20 cellular contexts compared by ENCODE assay signal in the genomic region with DNA sequence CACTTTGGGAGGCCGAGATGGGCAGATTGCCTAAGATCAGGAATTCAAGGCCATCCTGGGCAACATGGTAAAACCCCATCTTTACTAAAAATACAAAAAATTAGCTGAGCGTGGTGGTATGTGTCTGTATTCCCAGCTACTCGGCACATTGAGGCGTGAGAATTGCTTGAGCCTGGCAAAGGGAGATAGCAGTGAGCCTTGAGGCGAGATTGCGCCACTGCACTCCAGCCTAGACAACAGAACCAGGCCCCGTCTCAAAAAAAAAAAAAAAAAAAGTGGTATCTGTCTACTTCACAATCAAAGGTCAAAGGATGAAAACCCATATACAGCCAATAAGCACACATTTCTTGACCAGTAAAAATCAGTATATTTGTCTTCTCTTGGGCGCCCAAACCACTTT.
"Had no signal": no experiment of that assay in that cellular context is flagged by ENCODE, and none has a peak within 500 bp of the region (broad histone marks: within the 10 kb centered on the region; RNA-seq: fewer than 3 reads in every experiment).

No MANE protein-coding gene starts in this region.

- FAIRE-seq: TTC549 had no signal

- H3K36me3 ChIP-seq: brain microvascular endothelial cell, cardiac muscle cell had no signal

- H3K27me3 ChIP-seq: brain microvascular endothelial cell, cardiac muscle cell had no signal

- H3K27me3 Mint-ChIP-seq: activated CD8-positive, alpha-beta T cell treated with anti-CD3 and anti-CD28 coated beads for 36 hours; activated naive CD4-positive, alpha-beta T cell treated with anti-CD3 and anti-CD28 coated beads, Interleukin-2, amount 10 ng/mL, durations not matched to agents 7 days and 5 days; activated naive CD8-positive, alpha-beta T cell treated with anti-CD3 and anti-CD28 coated beads for 36 hours; T-helper 17 cell had no signal

- H3K4me1 Mint-ChIP-seq: activated naive CD4-positive, alpha-beta T cell treated with anti-CD3 and anti-CD28 coated beads, Interleukin-2, amount 10 ng/mL, durations not matched to agents 7 days and 5 days; activated naive CD8-positive, alpha-beta T cell treated with anti-CD3 and anti-CD28 coated beads for 36 hours; T-helper 17 cell had no signal

- DNase-seq: activated CD4-positive, alpha-beta T cell treated with anti-CD3 and anti-CD28 coated beads for 4 hours; activated CD8-positive, alpha-beta memory T cell treated with anti-CD3 and anti-CD28 coated beads, Interleukin-2, amount 50 U/mL, for 4 hours; activated CD8-positive, alpha-beta T cell treated with anti-CD3 and anti-CD28 coated beads for 36 hours; activated gamma-delta T cell treated with Interleukin-2 at 50 U/mL for 16 hours; activated naive CD4-positive, alpha-beta T cell treated with anti-CD3 and anti-CD28 coated beads, Interleukin-2, amount 10 ng/mL, durations not matched to agents 7 days and 5 days; activated naive CD8-positive, alpha-beta T cell treated with anti-CD3 and anti-CD28 coated beads for 36 hours; activated T-cell treated with anti-CD3 and anti-CD28 coated beads, Interleukin-2, amount 50 U/mL, for 72 hours; brain microvascular endothelial cell; NCI-H1105 treated with DMSO at 0.1 percent for 48 hours; NCI-H1436 treated with DMSO at 0.1 percent for 48 hours; NCI-H187; NCI-H2081; NCI-H446; PC-9; SHP77 treated with DMSO at 0.1 percent for 48 hours; T-helper 17 cell; T-helper 9 cell had no signal

- H3K4me3 Mint-ChIP-seq: activated CD8-positive, alpha-beta T cell treated with anti-CD3 and anti-CD28 coated beads for 36 hours; activated naive CD4-positive, alpha-beta T cell treated with anti-CD3 and anti-CD28 coated beads, Interleukin-2, amount 10 ng/mL, durations not matched to agents 7 days and 5 days; activated naive CD8-positive, alpha-beta T cell treated with anti-CD3 and anti-CD28 coated beads for 36 hours; activated T-cell treated with anti-CD3 and anti-CD28 coated beads, Interleukin-2, amount 50 U/mL, for 72 hours; T-helper 17 cell had no signal

- H3K4me3 ChIP-seq: cardiac muscle cell, PC-9 had no signal

- H3K27ac Mint-ChIP-seq: activated CD8-positive, alpha-beta T cell treated with anti-CD3 and anti-CD28 coated beads for 36 hours; activated naive CD4-positive, alpha-beta T cell treated with anti-CD3 and anti-CD28 coated beads, Interleukin-2, amount 10 ng/mL, durations not matched to agents 7 days and 5 days; activated naive CD8-positive, alpha-beta T cell treated with anti-CD3 and anti-CD28 coated beads for 36 hours; activated T-cell treated with anti-CD3 and anti-CD28 coated beads, Interleukin-2, amount 50 U/mL, for 72 hours; activated T-helper 2 cell treated with anti-CD3 and anti-CD28 coated beads, Interferon-gamma antibody, Interleukin-2, Interleukin-4, amounts not matched to agents 10 μg/mL and 5 μg/mL and 100 μg/mL, durations not matched to agents 14 hours and 24 hours and 36 hours; T-helper 17 cell had no signal

- H3K36me3 Mint-ChIP-seq: activated naive CD4-positive, alpha-beta T cell treated with anti-CD3 and anti-CD28 coated beads, Interleukin-2, amount 10 ng/mL, durations not matched to agents 7 days and 5 days; activated naive CD8-positive, alpha-beta T cell treated with anti-CD3 and anti-CD28 coated beads for 36 hours had no signal
